ENCODE assay signal across 8 cellular contexts in the genomic region with DNA sequence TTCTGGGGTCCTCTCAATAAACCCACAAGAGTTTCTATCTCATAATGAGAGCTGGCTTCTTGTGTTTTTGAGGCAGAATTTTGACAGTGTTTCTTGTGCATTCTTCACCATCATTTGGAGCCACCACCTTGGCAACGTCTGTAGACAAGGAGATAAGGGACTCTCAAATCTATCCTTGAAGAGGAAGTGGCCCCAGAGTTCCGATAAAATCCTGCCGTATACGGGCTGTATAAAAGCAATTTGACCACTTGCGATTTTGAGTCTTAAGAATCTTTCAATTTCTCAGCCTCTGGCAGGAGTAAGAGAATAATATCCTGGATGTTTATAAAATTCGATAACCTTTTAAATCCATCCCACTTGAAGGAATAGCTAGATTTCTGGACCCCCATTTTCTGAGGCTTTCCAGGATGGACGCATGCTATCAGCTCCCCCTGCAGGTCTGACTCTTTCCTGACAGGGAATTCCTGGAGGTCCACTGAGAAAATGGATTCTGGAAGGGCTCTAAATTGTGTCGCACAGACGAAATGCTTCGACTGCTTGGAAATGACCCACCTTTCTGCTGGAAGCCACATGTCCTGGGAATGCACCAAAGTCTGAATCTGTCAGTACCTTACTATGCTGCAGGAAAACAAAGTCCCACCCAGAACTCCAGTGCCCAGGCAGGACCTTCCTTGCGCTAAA. TPM values are rescaled to one million over a fixed set of nuclear protein-coding genes. Genes with fewer than 3 reads are reported as not detected.
A peak's percentile ranks its signal among the peaks of the same experiment; 100 is the strongest.
DNase-seq lines count a peak whose midpoint lies in the region; ATAC-seq and TF ChIP-seq lines count a peak whose summit lies in the region.

No MANE protein-coding gene starts in this region.

- H3K36me3 Mint-ChIP-seq in activated naive CD8-positive, alpha-beta T cell treated with anti-CD3 and anti-CD28 coated beads, Interleukin-2, amount 50 U/mL, for 24 hours (ENCODE audit: low read depth), result no peaks in the 10 kb centered on the region
- H3K36me3 Mint-ChIP-seq in activated naive CD8-positive, alpha-beta T cell treated with anti-CD3 and anti-CD28 coated beads for 36 hours, result no peaks in the 10 kb centered on the region

- no peaks in the 10 kb centered on the region for H3K79me1 ChIP-seq in mesendoderm (ENCODE audit: low read length)

- peak; percentile 7 for DNase-seq in activated naive CD8-positive, alpha-beta T cell treated with anti-CD3 and anti-CD28 coated beads, Interleukin-2, amount 50 U/mL, for 24 hours
- no peak for DNase-seq in activated naive CD8-positive, alpha-beta T cell treated with anti-CD3 and anti-CD28 coated beads for 36 hours
- DNase-seq in NCI-H69 (lab: John Stamatoyannopoulos, UW) (peak; percentile 44), coronary artery (ENCODE audit: low spot score) (no peak), mesendoderm (peak; percentile 68), posterior vena cava (ENCODE audit: low spot score) (no peak)

- no peak overlapping the region for H3K27ac Mint-ChIP-seq in activated naive CD8-positive, alpha-beta T cell treated with anti-CD3 and anti-CD28 coated beads, Interleukin-2, amount 50 U/mL, for 24 hours
- no peak overlapping the region for H3K27ac Mint-ChIP-seq in activated naive CD8-positive, alpha-beta T cell treated with anti-CD3 and anti-CD28 coated beads for 36 hours

- no peak overlapping the region for H3K4me3 Mint-ChIP-seq in activated naive CD8-positive, alpha-beta T cell treated with anti-CD3 and anti-CD28 coated beads, Interleukin-2, amount 50 U/mL, for 24 hours
- H3K4me3 Mint-ChIP-seq in activated naive CD8-positive, alpha-beta T cell treated with anti-CD3 and anti-CD28 coated beads for 36 hours, result no peak overlapping the region

- no peak overlapping the region for H4K5ac ChIP-seq in mesendoderm (ENCODE audit: low read length)

- H3K9ac ChIP-seq in mesendoderm (ENCODE audit: low read length), result no peak overlapping the region

- H4K8ac ChIP-seq in mesendoderm (ENCODE audit: low read depth, low read length), result no peak overlapping the region

- H3K4me3 ChIP-seq in coronary artery (peak overlapping the region; percentile 64), mesendoderm (ENCODE audit: low read length) (no peak overlapping the region)

- no peaks in the 10 kb centered on the region for H3K9me3 Mint-ChIP-seq in activated naive CD8-positive, alpha-beta T cell treated with anti-CD3 and anti-CD28 coated beads, Interleukin-2, amount 50 U/mL, for 24 hours
- peaks cover 2% of the 10 kb centered on the region for H3K9me3 Mint-ChIP-seq in activated naive CD8-positive, alpha-beta T cell treated with anti-CD3 and anti-CD28 coated beads for 36 hours

- H2AK5ac ChIP-seq in mesendoderm (ENCODE audit: low read length), result no peak overlapping the region

- H2BK15ac ChIP-seq in mesendoderm (replicated peaks; ENCODE audit: low read depth), result no peak overlapping the region

- H3K79me2 ChIP-seq in mesendoderm (ENCODE audit: control insufficient read depth, insufficient read depth, low read length), result no peaks in the 10 kb centered on the region

- intact Hi-C loops in posterior vena cava (cut with DNase I), result loop anchor here (5.0 to 10.0 kb wide), 3 partner anchors 67 to 167 kb away; a partner anchor contains a TSS

- H3K4me1 Mint-ChIP-seq in activated naive CD8-positive, alpha-beta T cell treated with anti-CD3 and anti-CD28 coated beads, Interleukin-2, amount 50 U/mL, for 24 hours, result no peaks in the 10 kb centered on the region
- no peaks in the 10 kb centered on the region for H3K4me1 Mint-ChIP-seq in activated naive CD8-positive, alpha-beta T cell treated with anti-CD3 and anti-CD28 coated beads for 36 hours

- no peaks in the 10 kb centered on the region for H3K27me3 ChIP-seq in mesendoderm (ENCODE audit: insufficient read depth, low read length, poor library complexity)

- H3K23ac ChIP-seq in mesendoderm (ENCODE audit: low read length), result no peak overlapping the region

- no peak overlapping the region for H2BK120ac ChIP-seq in mesendoderm (ENCODE audit: low read depth, low read length)

- H3K27ac ChIP-seq in coronary artery (no peak overlapping the region), mesendoderm (ENCODE audit: low read depth, low read length) (no peak overlapping the region)

- no peak overlapping the region for H3K18ac ChIP-seq in mesendoderm (ENCODE audit: low read length)

- WGBS in mesendoderm (ENCODE audit: extremely low coverage, insufficient coverage, low lambda C conversion rate), result no CpG with 5 or more reads among the region's 11 CpGs

- peak overlapping the region; percentile 5 for H3K56ac ChIP-seq in mesendoderm (ENCODE audit: low read length)

- no peaks in the 10 kb centered on the region for H3K36me3 ChIP-seq in mesendoderm (ENCODE audit: control insufficient read depth, insufficient read depth, low read length)

- H3K4ac ChIP-seq in mesendoderm (ENCODE audit: low read depth, low read length), result no peak overlapping the region

- no peak overlapping the region for H2BK5ac ChIP-seq in mesendoderm (ENCODE audit: low read length)

- H3K27me3 Mint-ChIP-seq in activated naive CD8-positive, alpha-beta T cell treated with anti-CD3 and anti-CD28 coated beads, Interleukin-2, amount 50 U/mL, for 24 hours, result peaks cover 10% of the 10 kb centered on the region
- peaks cover 5% of the 10 kb centered on the region for H3K27me3 Mint-ChIP-seq in activated naive CD8-positive, alpha-beta T cell treated with anti-CD3 and anti-CD28 coated beads for 36 hours

- no peak for ATAC-seq in activated naive CD8-positive, alpha-beta T cell treated with anti-CD3 and anti-CD28 coated beads, Interleukin-2, amount 50 U/mL, for 24 hours
- ATAC-seq in HG03520 (IDR thresholded peaks at IDR 0.05; ENCODE audit: unreplicated experiment) (no peak), HG03280 (IDR thresholded peaks at IDR 0.05; ENCODE audit: unreplicated experiment) (no peak)

- TF ChIP-seq CTCF in coronary artery (IDR thresholded peaks at IDR 0.05), result peak; percentile 86

- no peaks in the 10 kb centered on the region for H3K4me1 ChIP-seq in mesendoderm (ENCODE audit: control insufficient read depth, low read depth, low read length)

- H3K4me2 ChIP-seq in mesendoderm (ENCODE audit: low read length), result no peak overlapping the region

RNA-seq across cellular contexts. Expression of a gene that starts 54.1 kb away (rescaled TPM):
- 10 to 100 TPM; 14.1 to 14.4 TPM for total RNA-seq in activated naive CD8-positive, alpha-beta T cell treated with anti-CD3 and anti-CD28 coated beads for 36 hours
- polyA plus RNA-seq in mesendoderm (2013, experiment 1 of 2), result 11.2 TPM
- polyA plus RNA-seq in mesendoderm (2013, experiment 2 of 2), result 11.6 TPM
- total RNA-seq in posterior vena cava, result 10 to 100 TPM; 13.3 to 13.9 TPM

Comparison
In these comparisons a context has a peak if more than half of its experiments do, and no peak if none do; other contexts are left out.
1. DNase-seq: peak in activated naive CD8-positive, alpha-beta T cell treated with anti-CD3 and anti-CD28 coated beads, Interleukin-2, amount 50 U/mL, for 24 hours (single experiment), NCI-H69 (single experiment) and mesendoderm (single experiment); none in activated naive CD8-positive, alpha-beta T cell treated with anti-CD3 and anti-CD28 coated beads for 36 hours (single experiment), coronary artery (single experiment) and posterior vena cava (single experiment).